In genomic region chr9:87083986-87084385, GRCh38 we compare ENCODE assay signal across 31 cellular contexts.
"Had no signal": no experiment of that assay in that cellular context is flagged by ENCODE, and none has a peak within 500 bp of the region (broad histone marks: within the 10 kb centered on the region; RNA-seq: fewer than 3 reads in every experiment).

No MANE protein-coding gene starts in this region.

- H3K27me3 ChIP-seq: neural progenitor cell, neutrophil, ovary, right lobe of liver, spleen, suprapubic skin, testis, tibial artery, transverse colon, upper lobe of left lung, vagina had no signal

- DNase-seq: naive B cell; naive thymus-derived CD8-positive, alpha-beta T cell; nephron progenitor cell; nucleus accumbens; ovary; posterior cingulate gyrus; psoas muscle; right lobe of liver; spleen; stimulated activated CD4-positive, alpha-beta T cell treated with anti-CD3 and anti-CD28 coated beads, Interleukin-12 subunit alpha, Interleukin-12 subunit beta, amount 100 ng/mL, for 4 hours; stimulated activated CD4-positive, alpha-beta T cell treated with anti-CD3 and anti-CD28 coated beads, Interleukin-1b, Interleukin-23, amount 100 ng/mL, for 48 hours; stimulated activated CD4-positive, alpha-beta T cell treated with anti-CD3 and anti-CD28 coated beads, Interleukin-4, amount 100 ng/mL, for 1 hour; stimulated activated CD4-positive, alpha-beta T cell treated with anti-CD3 and anti-CD28 coated beads, Interleukin-4, amount 100 ng/mL, for 4 hours; stimulated activated CD8-positive, alpha-beta memory T cell treated with anti-CD3 and anti-CD28 coated beads, Interleukin-4, amount 100 ng/mL, for 48 hours; stimulated activated naive CD4-positive, alpha-beta T cell; stimulated activated naive CD8-positive, alpha-beta T cell treated with anti-CD3 and anti-CD28 coated beads, Interleukin-15, amount 100 ng/mL, for 72 hours; stimulated activated naive CD8-positive, alpha-beta T cell treated with anti-CD3 and anti-CD28 coated beads, Interleukin-15, Interleukin-2, amounts not matched to agents 100 U/mL and 50 U/mL, for 24 hours; substantia nigra; testis; tibial artery; transverse colon had no signal

- H3K4me2 ChIP-seq: neural progenitor cell, smooth muscle cell had no signal

- H3K9me3 ChIP-seq: neutrophil, ovary, psoas muscle, right lobe of liver, suprapubic skin, testis, transverse colon, upper lobe of left lung, vagina had no signal

- H3K27ac Mint-ChIP-seq: naive B cell; nephron progenitor cell; progenitor cell of endocrine pancreas; stimulated activated memory B cell treated with anti-CD40 and anti-IgM and Interleukin-4, amounts not matched to agents 10 μg/mL and 1 μg/mL and 100 μg/mL, for 72 hours had no signal

- H3K36me3 Mint-ChIP-seq: naive B cell; naive thymus-derived CD8-positive, alpha-beta T cell; neural progenitor cell; stimulated activated memory B cell treated with anti-CD40 and anti-IgM and Interleukin-4, amounts not matched to agents 10 μg/mL and 1 μg/mL and 100 μg/mL, for 72 hours had no signal

- H2AFZ ChIP-seq: neural progenitor cell, parathyroid adenoma had no signal

- H3K4me1 ChIP-seq: neural progenitor cell, parathyroid adenoma, right lobe of liver, spleen, suprapubic skin, testis, transverse colon, upper lobe of left lung had no signal

- H3K4me3 ChIP-seq: neural progenitor cell, ovary, psoas muscle, right lobe of liver, skin epidermis, smooth muscle cell, spleen, suprapubic skin, tibial artery, transverse colon, upper lobe of left lung, vagina had no signal

- H3K27me3 Mint-ChIP-seq: progenitor cell of endocrine pancreas; stimulated activated memory B cell treated with anti-CD40 and anti-IgM and Interleukin-4, amounts not matched to agents 10 μg/mL and 1 μg/mL and 100 μg/mL, for 72 hours had no signal

- H3K36me3 ChIP-seq: neural progenitor cell, neutrophil, ovary, right lobe of liver, spleen, suprapubic skin, tibial artery, transverse colon, upper lobe of left lung, vagina had no signal

- H3K27ac ChIP-seq: neural progenitor cell, neutrophil, ovary, parathyroid adenoma, psoas muscle, right lobe of liver, skin epidermis, spleen, suprapubic skin, testis, tibial artery, transverse colon, upper lobe of left lung, vagina had no signal

- H3K4me1 Mint-ChIP-seq: naive B cell; naive thymus-derived CD8-positive, alpha-beta T cell; stimulated activated memory B cell treated with anti-CD40 and anti-IgM and Interleukin-4, amounts not matched to agents 10 μg/mL and 1 μg/mL and 100 μg/mL, for 72 hours; stimulated activated naive CD8-positive, alpha-beta T cell treated with anti-CD3 and anti-CD28 coated beads, Interleukin-15, amount 100 ng/mL, for 72 hours had no signal

- H3K4me3 Mint-ChIP-seq: naive B cell; naive thymus-derived CD8-positive, alpha-beta T cell; nephron progenitor cell; neural progenitor cell; stimulated activated memory B cell treated with anti-CD40 and anti-IgM and Interleukin-4, amounts not matched to agents 10 μg/mL and 1 μg/mL and 100 μg/mL, for 72 hours; stimulated activated naive CD8-positive, alpha-beta T cell treated with anti-CD3 and anti-CD28 coated beads, Interleukin-15, amount 100 ng/mL, for 72 hours had no signal

- H3K79me2 ChIP-seq: parathyroid adenoma had no signal
